1 cellular context compared by ENCODE assay signal in the genomic region with DNA sequence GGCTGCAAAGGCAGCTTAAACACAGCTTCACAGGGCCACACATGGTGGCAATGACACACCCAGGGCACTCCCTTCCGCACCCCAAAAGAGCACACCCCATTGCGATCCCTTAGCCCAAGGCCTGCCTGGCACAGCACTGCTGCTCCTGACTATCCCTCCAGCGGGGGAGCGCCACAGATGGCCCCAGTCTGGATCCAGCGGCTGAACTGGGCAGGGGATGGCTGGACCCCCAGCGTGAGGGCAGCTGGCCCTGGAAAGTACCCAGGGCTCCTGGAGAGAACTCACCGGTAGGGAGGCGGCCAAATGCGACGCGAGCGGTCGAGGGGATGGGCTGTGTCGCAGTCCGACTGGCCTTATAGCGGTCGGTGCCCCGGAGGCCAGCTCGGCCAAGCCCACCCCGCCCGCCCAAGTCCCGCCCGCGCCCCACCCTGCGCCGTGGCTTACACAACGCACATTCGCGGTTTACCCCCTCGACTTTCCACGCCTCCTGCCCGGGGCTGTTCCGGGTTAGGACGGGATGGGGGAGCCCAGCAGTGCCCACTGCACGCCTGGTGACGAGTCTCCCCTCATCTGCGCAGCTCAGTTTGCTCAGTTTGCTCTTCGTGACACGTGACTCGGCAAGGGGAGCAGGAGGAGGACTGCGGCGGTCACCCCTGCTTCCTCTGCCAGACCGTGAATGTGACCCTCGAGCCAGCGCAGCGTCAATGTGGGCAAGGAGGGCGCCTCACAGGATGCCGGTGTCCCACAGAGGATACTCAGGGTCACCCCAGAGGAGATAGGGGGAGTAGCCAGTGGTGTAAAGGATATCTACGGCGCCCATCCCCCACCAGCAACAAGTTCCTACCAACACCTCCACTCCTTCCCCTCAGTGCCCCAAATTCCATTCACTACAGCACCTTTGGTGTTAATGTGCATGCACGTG.
TF ChIP-seq lines count a peak whose summit lies in the region.

A gene (minus strand): TSS at position 328 of the 922 bp plus-strand sequence. CDS start 652 bp downstream, outside the sequence.

TF ChIP-seq in HCT116, 20 proteins besides CTCF, POLR2A, EP300 and RAD21 (continued from another document):
- TF ChIP-seq, protein P1, sequence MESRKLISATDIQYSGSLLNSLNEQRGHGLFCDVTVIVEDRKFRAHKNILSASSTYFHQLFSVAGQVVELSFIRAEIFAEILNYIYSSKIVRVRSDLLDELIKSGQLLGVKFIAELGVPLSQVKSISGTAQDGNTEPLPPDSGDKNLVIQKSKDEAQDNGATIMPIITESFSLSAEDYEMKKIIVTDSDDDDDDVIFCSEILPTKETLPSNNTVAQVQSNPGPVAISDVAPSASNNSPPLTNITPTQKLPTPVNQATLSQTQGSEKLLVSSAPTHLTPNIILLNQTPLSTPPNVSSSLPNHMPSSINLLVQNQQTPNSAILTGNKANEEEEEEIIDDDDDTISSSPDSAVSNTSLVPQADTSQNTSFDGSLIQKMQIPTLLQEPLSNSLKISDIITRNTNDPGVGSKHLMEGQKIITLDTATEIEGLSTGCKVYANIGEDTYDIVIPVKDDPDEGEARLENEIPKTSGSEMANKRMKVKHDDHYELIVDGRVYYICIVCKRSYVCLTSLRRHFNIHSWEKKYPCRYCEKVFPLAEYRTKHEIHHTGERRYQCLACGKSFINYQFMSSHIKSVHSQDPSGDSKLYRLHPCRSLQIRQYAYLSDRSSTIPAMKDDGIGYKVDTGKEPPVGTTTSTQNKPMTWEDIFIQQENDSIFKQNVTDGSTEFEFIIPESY (IDR thresholded peaks at IDR 0.05; ENCODE audit: extremely low read depth, insufficient replicate concordance, low read length) = no peak
- TF ChIP-seq, protein P2, sequence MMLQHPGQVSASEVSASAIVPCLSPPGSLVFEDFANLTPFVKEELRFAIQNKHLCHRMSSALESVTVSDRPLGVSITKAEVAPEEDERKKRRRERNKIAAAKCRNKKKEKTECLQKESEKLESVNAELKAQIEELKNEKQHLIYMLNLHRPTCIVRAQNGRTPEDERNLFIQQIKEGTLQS (IDR thresholded peaks at IDR 0.05) = no peak
- TF ChIP-seq SP1 (IDR thresholded peaks at IDR 0.05; ENCODE audit: low read depth) (no peak), ZNF274 (IDR thresholded peaks at IDR 0.05; ENCODE audit: low read depth, low read length) (no peak), ZFX (IDR thresholded peaks at IDR 0.05) (peak; percentile 25; the same call in 1 of the 2 replicates), POLR2AphosphoS5 (IDR thresholded peaks at IDR 0.05; ENCODE audit: low read depth, low read length) (peak; percentile 98), EGR1 (IDR thresholded peaks at IDR 0.05; ENCODE audit: low read depth) (no peak), FOSL1 (IDR thresholded peaks at IDR 0.05; ENCODE audit: low read depth) (no peak), SRF (IDR thresholded peaks at IDR 0.05; ENCODE audit: low read depth) (no peak), EZH2phosphoT487 (IDR thresholded peaks at IDR 0.05; ENCODE audit: borderline replicate concordance) (no peak), EZH2 (IDR thresholded peaks at IDR 0.05) (no peak), SIN3A (IDR thresholded peaks at IDR 0.05; ENCODE audit: low read depth) (no peak)
- TF ChIP-seq, protein P3, sequence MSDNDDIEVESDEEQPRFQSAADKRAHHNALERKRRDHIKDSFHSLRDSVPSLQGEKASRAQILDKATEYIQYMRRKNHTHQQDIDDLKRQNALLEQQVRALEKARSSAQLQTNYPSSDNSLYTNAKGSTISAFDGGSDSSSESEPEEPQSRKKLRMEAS (IDR thresholded peaks at IDR 0.05) = no peak
- TF ChIP-seq, protein P4, sequence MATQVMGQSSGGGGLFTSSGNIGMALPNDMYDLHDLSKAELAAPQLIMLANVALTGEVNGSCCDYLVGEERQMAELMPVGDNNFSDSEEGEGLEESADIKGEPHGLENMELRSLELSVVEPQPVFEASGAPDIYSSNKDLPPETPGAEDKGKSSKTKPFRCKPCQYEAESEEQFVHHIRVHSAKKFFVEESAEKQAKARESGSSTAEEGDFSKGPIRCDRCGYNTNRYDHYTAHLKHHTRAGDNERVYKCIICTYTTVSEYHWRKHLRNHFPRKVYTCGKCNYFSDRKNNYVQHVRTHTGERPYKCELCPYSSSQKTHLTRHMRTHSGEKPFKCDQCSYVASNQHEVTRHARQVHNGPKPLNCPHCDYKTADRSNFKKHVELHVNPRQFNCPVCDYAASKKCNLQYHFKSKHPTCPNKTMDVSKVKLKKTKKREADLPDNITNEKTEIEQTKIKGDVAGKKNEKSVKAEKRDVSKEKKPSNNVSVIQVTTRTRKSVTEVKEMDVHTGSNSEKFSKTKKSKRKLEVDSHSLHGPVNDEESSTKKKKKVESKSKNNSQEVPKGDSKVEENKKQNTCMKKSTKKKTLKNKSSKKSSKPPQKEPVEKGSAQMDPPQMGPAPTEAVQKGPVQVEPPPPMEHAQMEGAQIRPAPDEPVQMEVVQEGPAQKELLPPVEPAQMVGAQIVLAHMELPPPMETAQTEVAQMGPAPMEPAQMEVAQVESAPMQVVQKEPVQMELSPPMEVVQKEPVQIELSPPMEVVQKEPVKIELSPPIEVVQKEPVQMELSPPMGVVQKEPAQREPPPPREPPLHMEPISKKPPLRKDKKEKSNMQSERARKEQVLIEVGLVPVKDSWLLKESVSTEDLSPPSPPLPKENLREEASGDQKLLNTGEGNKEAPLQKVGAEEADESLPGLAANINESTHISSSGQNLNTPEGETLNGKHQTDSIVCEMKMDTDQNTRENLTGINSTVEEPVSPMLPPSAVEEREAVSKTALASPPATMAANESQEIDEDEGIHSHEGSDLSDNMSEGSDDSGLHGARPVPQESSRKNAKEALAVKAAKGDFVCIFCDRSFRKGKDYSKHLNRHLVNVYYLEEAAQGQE (IDR thresholded peaks at IDR 0.05; ENCODE audit: low read depth) = no peak
